Comparison of ENCODE assay signal across 1 cellular context in genomic region chr9:19155106-19155999, GRCh38.
TF ChIP-seq lines count a peak whose summit lies in the region.

No MANE protein-coding gene starts in this region.

TF ChIP-seq in IMR-90, 13 proteins besides CTCF, POLR2A, EP300 and RAD21 (continued from another document):
- no peak for TF ChIP-seq USF2 (IDR thresholded peaks at IDR 0.05; ENCODE audit: low read depth, low read length)
- no peak for TF ChIP-seq RFX5 (IDR thresholded peaks at IDR 0.05; ENCODE audit: low read depth, low read length)
- no peak for TF ChIP-seq CHD1 (IDR thresholded peaks at IDR 0.05; ENCODE audit: low read depth, low read length)
- no peak for TF ChIP-seq ELK1 (IDR thresholded peaks at IDR 0.05; ENCODE audit: borderline replicate concordance, low read depth, low read length)
